17 cellular contexts compared by ENCODE assay signal in the genomic region with DNA sequence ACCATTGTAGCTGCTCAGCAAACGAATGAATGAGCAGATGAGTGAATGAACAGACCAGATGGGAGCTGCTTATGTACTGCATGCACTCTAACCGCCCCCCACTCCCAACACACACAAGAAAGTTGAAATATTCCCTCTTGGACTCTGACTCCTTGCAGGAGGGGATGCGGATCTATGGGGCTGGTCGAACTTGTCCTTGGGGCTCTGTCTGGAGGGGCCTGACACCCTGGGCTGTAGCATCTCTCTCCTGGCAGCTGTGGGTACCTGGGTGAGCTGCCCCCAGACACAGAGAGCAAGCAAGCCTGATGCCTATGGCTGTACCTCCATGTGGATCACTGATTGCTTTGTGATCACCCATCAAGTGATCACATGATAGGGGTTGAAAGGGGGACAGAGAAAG.
"Had no signal": no experiment of that assay in that cellular context is flagged by ENCODE, and none has a peak within 500 bp of the region (broad histone marks: within the 10 kb centered on the region; RNA-seq: fewer than 3 reads in every experiment).

No MANE protein-coding gene starts in this region.

- H3K36me3 Mint-ChIP-seq: naive thymus-derived CD8-positive, alpha-beta T cell; type B pancreatic cell had no signal

- H3K9me3 Mint-ChIP-seq: naive thymus-derived CD8-positive, alpha-beta T cell; neural crest cell; type B pancreatic cell had no signal

- H3K27ac ChIP-seq: dorsolateral prefrontal cortex, gastrocnemius medialis, skin epidermis, suprapubic skin, thyroid gland had no signal

- H3K27me3 Mint-ChIP-seq: type B pancreatic cell had no signal

- H3K4me3 Mint-ChIP-seq: naive thymus-derived CD8-positive, alpha-beta T cell; neural crest cell; type B pancreatic cell had no signal

- DNase-seq: cortex of kidney; effector CD8-positive, alpha-beta T cell; gastrocnemius medialis; islet precursor cell; mammary epithelial cell; mucosa of descending colon; naive thymus-derived CD8-positive, alpha-beta T cell; stimulated activated CD4-positive, alpha-beta T cell treated with anti-CD3 and anti-CD28 coated beads, Interleukin-12 subunit alpha, Interleukin-12 subunit beta, amount 100 ng/mL, for 4 hours; stimulated activated CD4-positive, alpha-beta T cell treated with anti-CD3 and anti-CD28 coated beads, Interleukin-2, amount 100 ng/mL, for 48 hours; stimulated activated naive CD8-positive, alpha-beta T cell treated with anti-CD3 and anti-CD28 coated beads, Interleukin-15, Interleukin-2, amounts not matched to agents 100 U/mL and 50 U/mL, for 24 hours had no signal

- H3K4me1 Mint-ChIP-seq: naive thymus-derived CD8-positive, alpha-beta T cell had no signal

- H3K27ac Mint-ChIP-seq: naive thymus-derived CD8-positive, alpha-beta T cell; type B pancreatic cell had no signal

- H3K4me3 ChIP-seq: dorsolateral prefrontal cortex, gastrocnemius medialis, mucosa of descending colon, skin epidermis, suprapubic skin, thyroid gland had no signal

- H3K27me3 ChIP-seq: dorsolateral prefrontal cortex, gastrocnemius medialis, suprapubic skin, thyroid gland had no signal

- H3K36me3 ChIP-seq: gastrocnemius medialis, suprapubic skin, thyroid gland had no signal

- H3K9me3 ChIP-seq: gastrocnemius medialis, mucosa of descending colon, suprapubic skin, thyroid gland had no signal

- FAIRE-seq: urothelium cell line had no signal
